In genomic region chr9:136576269-136576626, GRCh38 we compare ENCODE assay signal across 9 cellular contexts. TPM values are rescaled to one million over a fixed set of nuclear protein-coding genes. Genes with fewer than 3 reads are reported as not detected.
DNase-seq lines count a peak whose midpoint lies in the region; ATAC-seq and TF ChIP-seq lines count a peak whose summit lies in the region.
"Had no signal": no experiment of that assay in that cellular context is flagged by ENCODE, and none has a peak within 500 bp of the region (broad histone marks: within the 10 kb centered on the region; RNA-seq: fewer than 3 reads in every experiment).

No MANE protein-coding gene starts in this region.

- no peaks in the 10 kb centered on the region for H3K27me3 ChIP-seq in trophoblast cell (ENCODE audit: insufficient read depth, low read length)

- H3K14ac ChIP-seq in trophoblast cell (ENCODE audit: low read length): no peak overlapping the region

- no peak overlapping the region for H3K4ac ChIP-seq in trophoblast cell (ENCODE audit: low read depth, low read length)

- H3K4me1 ChIP-seq in trophoblast cell (ENCODE audit: control insufficient read depth in 1 of 2, insufficient read depth in 2 of 2, low read length in 2 of 2): peaks cover 17 to 22% of the 10 kb centered on the region in 2 experiments

- no peak overlapping the region for H2BK120ac ChIP-seq in trophoblast cell (ENCODE audit: insufficient read depth, low read length, poor library complexity)

- no peaks in the 10 kb centered on the region for H3K9me3 ChIP-seq in trophoblast cell (ENCODE audit: insufficient read depth, low read depth, low read length)

- H3K36me3 ChIP-seq in trophoblast cell (ENCODE audit: control insufficient read depth in 1 of 2, insufficient read depth in 2 of 2, low read length in 2 of 2): no peaks in the 10 kb centered on the region

- H2AFZ ChIP-seq in trophoblast cell (ENCODE audit: insufficient read depth, low read length, poor library complexity): no peak overlapping the region

- no peak overlapping the region for H3K4me3 ChIP-seq in epithelial cell of esophagus (ENCODE audit: low read length)
- H3K4me3 ChIP-seq in trophoblast cell (ENCODE audit: low read depth, low read length): no peak overlapping the region

- H3K23ac ChIP-seq in trophoblast cell (ENCODE audit: low read length): no peak overlapping the region

- DNase-seq in ELR (ENCODE audit: low read depth) (peak; percentile 26), NCI-H226 (peak; percentile 72), epithelial cell of esophagus (ENCODE audit: low read depth) (peak; percentile 81), trophoblast cell (no peak), SW 1271 (lab: John Stamatoyannopoulos, UW) (no peak), sciatic nerve (ENCODE audit: low spot score) (no peak)
- DNase-seq: NCI-H345 had no signal

- intact Hi-C loops in sciatic nerve (cut with DNase I): no loop called here

- H3K79me1 ChIP-seq in trophoblast cell (ENCODE audit: low read length): peaks cover 16% of the 10 kb centered on the region

- H3K4me2 ChIP-seq in trophoblast cell (ENCODE audit: low read length): no peak overlapping the region

- H4K12ac ChIP-seq in trophoblast cell (ENCODE audit: low read depth, low read length): no peak overlapping the region

- TF ChIP-seq CTCF in epithelial cell of esophagus (IDR thresholded peaks at IDR 0.05; ENCODE audit: insufficient read depth, low read depth, low read length, missing control alignments): no peak

- H3K9ac ChIP-seq in trophoblast cell (ENCODE audit: low read length): no peak overlapping the region

- H3K79me2 ChIP-seq in trophoblast cell (ENCODE audit: control insufficient read depth, insufficient read depth, low read length, poor library complexity): peaks cover 3% of the 10 kb centered on the region

- H3K27ac ChIP-seq in trophoblast cell (ENCODE audit: low read depth, low read length): no peak overlapping the region

- peak overlapping the region; percentile 48 for H2BK12ac ChIP-seq in trophoblast cell (ENCODE audit: low read length)

- H4K8ac ChIP-seq in trophoblast cell (ENCODE audit: low read depth, low read length): no peak overlapping the region

- no peak overlapping the region for H2BK5ac ChIP-seq in trophoblast cell (ENCODE audit: low read depth, low read length, poor library complexity)

- H3K18ac ChIP-seq in trophoblast cell (ENCODE audit: low read length): no peak overlapping the region

- ATAC-seq in sciatic nerve (no peak), HG03342 (IDR thresholded peaks at IDR 0.05; ENCODE audit: unreplicated experiment) (no peak), GM21381 (IDR thresholded peaks at IDR 0.05; ENCODE audit: unreplicated experiment) (no peak)

- WGBS in trophoblast cell (ENCODE audit: extremely low coverage, insufficient coverage, insufficient read length): no CpG with 5 or more reads among the region's 8 CpGs

- H4K91ac ChIP-seq in trophoblast cell (ENCODE audit: low read depth, low read length): peak overlapping the region; percentile 9

- H2AK5ac ChIP-seq in trophoblast cell (ENCODE audit: low read length): peak overlapping the region; percentile 69

RNA-seq across cellular contexts. Expression of gene NOTCH1, which starts 30.4 kb away (rescaled TPM):
- 28.5 and 29.7 TPM in 2 replicates for polyA plus RNA-seq in trophoblast cell (2013)
- 84.2 TPM for total RNA-seq in sciatic nerve

Comparison
In these comparisons a context has a peak if more than half of its experiments do, and no peak if none do; other contexts are left out.
1. DNase-seq: peak in ELR (single experiment), NCI-H226 (single experiment) and epithelial cell of esophagus (single experiment); none in trophoblast cell (0 of 2), SW 1271 (0 of 2) and sciatic nerve (single experiment).